ENCODE assay signal across 28 cellular contexts in the genomic region with DNA sequence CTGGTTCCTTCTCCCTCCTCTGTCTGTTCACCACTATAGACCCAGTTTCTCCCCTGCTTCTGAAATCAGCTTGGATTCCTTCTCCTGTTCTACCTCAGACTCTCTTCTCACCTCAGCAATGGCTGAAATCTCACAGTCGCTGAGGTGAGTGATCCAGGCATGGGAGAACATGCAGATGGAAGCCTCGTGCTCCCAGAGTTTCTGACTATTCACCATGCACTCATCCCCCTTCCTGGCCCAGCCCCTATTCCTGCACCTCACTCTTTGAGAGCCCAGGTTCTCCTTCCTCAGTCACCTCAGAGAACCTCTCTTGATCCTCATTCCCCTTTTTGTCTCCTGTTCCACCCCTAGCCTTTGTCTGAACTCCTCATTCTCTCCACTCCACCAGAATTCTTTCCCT.
DNase-seq lines count a peak whose midpoint lies in the region; ATAC-seq and TF ChIP-seq lines count a peak whose summit lies in the region.
"Had no signal": no experiment of that assay in that cellular context is flagged by ENCODE, and none has a peak within 500 bp of the region (broad histone marks: within the 10 kb centered on the region; RNA-seq: fewer than 3 reads in every experiment).

No MANE protein-coding gene starts in this region.

- no peak overlapping the region for H3T11ph ChIP-seq in H9 (ENCODE audit: low read length)

- H3K79me2 ChIP-seq in H9 (ENCODE audit: insufficient read depth, low read length), result no peaks in the 10 kb centered on the region

- H3K14ac ChIP-seq in H9 (ENCODE audit: insufficient read depth, low read length), result no peak overlapping the region

- TF ChIP-seq CTCF in H9 (conservative IDR thresholded peaks at IDR 0.05), result no peak
- TF ChIP-seq CTCF in WTC11 (IDR thresholded peaks at IDR 0.05), result no peak

- H3K36me3 Mint-ChIP-seq in H9 (ENCODE audit: insufficient read depth in 1 of 3, low read depth in 3 of 3) (peaks cover 0 to 3% (median under 1%) of the 10 kb centered on the region in 3 experiments; a peak in 1 of 7 replicates), WTC11 (0 out of 2 replicates have a peak, but pooled peaks cover 3% of the 10 kb centered on the region)
- H3K36me3 Mint-ChIP-seq: activated naive CD8-positive, alpha-beta T cell had no signal

- H4K20me1 ChIP-seq in H9 (ENCODE audit: control insufficient read depth, insufficient read depth, insufficient read length), result no peaks in the 10 kb centered on the region
- H4K20me1 ChIP-seq: BLaER1 had no signal

- no peaks in the 10 kb centered on the region for H3K27me3 Mint-ChIP-seq in H9 (ENCODE audit: low read depth)
- no peaks in the 10 kb centered on the region for H3K27me3 Mint-ChIP-seq in WTC11 (ENCODE audit: low read depth)
- H3K27me3 Mint-ChIP-seq: activated naive CD8-positive, alpha-beta T cell had no signal

- H3K18ac ChIP-seq in H9 (ENCODE audit: insufficient read length, low read depth, low read length), result no peak overlapping the region

- H3K4me3 ChIP-seq in subcutaneous abdominal adipose tissue (ENCODE audit: low read depth in 1 of 5, low read length in 5 of 5), result no peak overlapping the region
- H3K4me3 ChIP-seq: BLaER1, cardiac muscle cell, esophagus squamous epithelium, heart left ventricle, MG63, spleen, thoracic aorta had no signal

- WGBS in H9 (ENCODE audit: extremely low coverage, insufficient read length, low lambda C conversion rate), result no CpG with 5 or more reads among the region's 2 CpGs

- no peak overlapping the region for H2AFZ ChIP-seq in H9 (ENCODE audit: low read length)

- no peak overlapping the region for H3K4ac ChIP-seq in H9 (ENCODE audit: low read depth, low read length)

- no peak overlapping the region for H4K91ac ChIP-seq in H9 (ENCODE audit: insufficient read length, low read depth, low read length)

- no peak for DNase-seq in H9
- DNase-seq in WTC11 (ENCODE audit: low spot score), result no peak
- no peak for DNase-seq in epithelial cell of prostate (ENCODE audit: low read depth, low spot score)
- DNase-seq: activated CD4-positive, alpha-beta T cell treated with anti-CD3 and anti-CD28 coated beads, Interleukin-2, amount 10 ng/mL, durations not matched to agents 7 days and 5 days; activated effector memory CD4-positive, alpha-beta T cell treated with anti-CD3 and anti-CD28 coated beads, Interleukin-2, amount 50 U/mL, for 16 hours; activated T-cell treated with anti-CD3 and anti-CD28 coated beads, Interleukin-2, amount 50 U/mL, for 1 hour; esophagus squamous epithelium; foreskin melanocyte; GOT3; heart left ventricle; KBM-7; MG63; NCI-H1105; NCI-H187 treated with DMSO at 0.1 percent for 48 hours; NCI-H2171; right cardiac atrium; RPMI8226; spleen; stimulated activated CD4-positive, alpha-beta T cell treated with anti-CD3 and anti-CD28 coated beads, Interleukin-2, amount 100 ng/mL, for 24 hours; stimulated activated naive CD8-positive, alpha-beta T cell treated with anti-CD3 and anti-CD28 coated beads, Interleukin-15, Interleukin-2, amounts not matched to agents 100 U/mL and 50 U/mL, for 24 hours had no signal

- no peak overlapping the region for H3K27ac ChIP-seq in H9 (ENCODE audit: insufficient read length, low read depth, low read length)
- peak overlapping the region; percentile 93 for H3K27ac ChIP-seq in epithelial cell of prostate
- peak overlapping the region; percentile 84 for H3K27ac ChIP-seq in subcutaneous abdominal adipose tissue (ENCODE audit: low read depth, low read length)
- H3K27ac ChIP-seq: BLaER1, spleen, thoracic aorta had no signal

- no peak overlapping the region for H2BK12ac ChIP-seq in H9 (ENCODE audit: insufficient read length, low read depth, low read length)

- H2BK20ac ChIP-seq in H9 (ENCODE audit: low read depth, low read length, poor library complexity, severe bottlenecking), result no peak overlapping the region

- H2BK15ac ChIP-seq in H9 (ENCODE audit: low read depth, low read length), result no peak overlapping the region

- CTCF ChIA-PET in WTC11 (lab: Charles Lee), result no interaction called here

- H3K27me3 ChIP-seq in H9 (ENCODE audit: insufficient read depth, low read length), result no peaks in the 10 kb centered on the region
- no peaks in the 10 kb centered on the region for H3K27me3 ChIP-seq in subcutaneous abdominal adipose tissue (ENCODE audit: control insufficient read depth in 5 of 5, insufficient read depth in 4 of 5, low read length in 5 of 5)
- H3K27me3 ChIP-seq: BLaER1, cardiac muscle cell, esophagus squamous epithelium, heart left ventricle, MG63, spleen had no signal

- no peak overlapping the region for H2AK5ac ChIP-seq in H9 (ENCODE audit: insufficient read length, low read length)

- H3K9me3 Mint-ChIP-seq in H9, result no peaks in the 10 kb centered on the region
- no peaks in the 10 kb centered on the region for H3K9me3 Mint-ChIP-seq in WTC11

- ATAC-seq in WTC11 (no peak), HG02588 (IDR thresholded peaks at IDR 0.05; ENCODE audit: unreplicated experiment) (no peak), GM18858 (IDR thresholded peaks at IDR 0.05; ENCODE audit: unreplicated experiment) (no peak), GM18867 (IDR thresholded peaks at IDR 0.05; ENCODE audit: unreplicated experiment) (no peak)
- ATAC-seq: heart left ventricle; right cardiac atrium; stimulated activated naive CD8-positive, alpha-beta T cell treated with anti-CD3 and anti-CD28 coated beads, Interleukin-15, Interleukin-2, amounts not matched to agents 100 U/mL and 50 U/mL, for 24 hours had no signal

- POLR2A ChIA-PET in WTC11 (lab: Charles Lee), result no interaction called here

- H3K27ac Mint-ChIP-seq in H9 (peak overlapping the region in 2 of 3 experiments; percentile 32 to 82; a peak in 3 of 7 replicates), WTC11 (peak overlapping the region; percentile 12)
- H3K27ac Mint-ChIP-seq: activated CD4-positive, alpha-beta T cell treated with anti-CD3 and anti-CD28 coated beads, Interleukin-2, amount 10 ng/mL, durations not matched to agents 7 days and 5 days; activated naive CD8-positive, alpha-beta T cell had no signal

- no peak overlapping the region for H4K5ac ChIP-seq in H9 (ENCODE audit: insufficient read length, low read depth, low read length)

- H2BK5ac ChIP-seq in H9 (ENCODE audit: insufficient read length, low read length), result no peak overlapping the region

- no peak overlapping the region for H3K23ac ChIP-seq in H9 (ENCODE audit: insufficient read length, low read depth, low read length)

- H3K36me3 ChIP-seq in subcutaneous abdominal adipose tissue (ENCODE audit: control insufficient read depth in 5 of 5, insufficient read depth in 5 of 5, low read length in 5 of 5), result peaks cover 6 to 59% (median 21%) of the 10 kb centered on the region in 5 donors
- H3K36me3 ChIP-seq: BLaER1, esophagus squamous epithelium had no signal

- H3K4me1 ChIP-seq in H9 (ENCODE audit: insufficient read depth, low read length) (no peaks in the 10 kb centered on the region), subcutaneous abdominal adipose tissue (ENCODE audit: control insufficient read depth in 5 of 5, insufficient read depth in 5 of 5, low read length in 5 of 5) (peaks cover 0 to 20% (median 12%) of the 10 kb centered on the region in 5 donors)

- no peak overlapping the region for H2BK120ac ChIP-seq in H9 (ENCODE audit: low read depth, low read length, poor library complexity, severe bottlenecking)

- H3K4me2 ChIP-seq in H9 (ENCODE audit: insufficient read depth, insufficient read length, low read length), result no peak overlapping the region
- H3K4me2 ChIP-seq: BLaER1 had no signal

- H3K9me3 ChIP-seq in H9 (ENCODE audit: control insufficient read depth, low read depth, low read length) (no peaks in the 10 kb centered on the region), subcutaneous abdominal adipose tissue (ENCODE audit: control insufficient read depth in 5 of 5, low read length in 5 of 5) (no peaks in the 10 kb centered on the region)
- H3K9me3 ChIP-seq: BLaER1, esophagus squamous epithelium, heart left ventricle, MG63, spleen, thoracic aorta had no signal

- H3K4me1 Mint-ChIP-seq in H9, result peaks cover 8 to 11% of the 10 kb centered on the region in 2 experiments
- H3K4me1 Mint-ChIP-seq in WTC11, result no peaks in the 10 kb centered on the region; the same call in 1 of the 2 replicates

- H4K8ac ChIP-seq in H9 (replicated peaks; ENCODE audit: insufficient read length, low read depth, low read length), result no peak overlapping the region

- H3K23me2 ChIP-seq in H9 (ENCODE audit: insufficient read length, low read depth, low read length, poor library complexity, severe bottlenecking), result no peaks in the 10 kb centered on the region

- no peak overlapping the region for H3K9ac ChIP-seq in H9 (ENCODE audit: extremely low read depth, insufficient read length, low read length)
- no peak overlapping the region for H3K9ac ChIP-seq in subcutaneous abdominal adipose tissue (ENCODE audit: low read length in 5 of 5)
- H3K9ac ChIP-seq: BLaER1 had no signal

- H3K56ac ChIP-seq in H9 (ENCODE audit: insufficient read length, low read depth, low read length), result no peak overlapping the region

- H3K4me3 Mint-ChIP-seq in H9, result no peak overlapping the region
- no peak overlapping the region for H3K4me3 Mint-ChIP-seq in WTC11
- H3K4me3 Mint-ChIP-seq: activated CD4-positive, alpha-beta T cell treated with anti-CD3 and anti-CD28 coated beads, Interleukin-2, amount 10 ng/mL, durations not matched to agents 7 days and 5 days; activated naive CD8-positive, alpha-beta T cell had no signal

- H3K79me1 ChIP-seq in H9 (ENCODE audit: insufficient read depth, low read depth, low read length, poor library complexity, severe bottlenecking), result no peaks in the 10 kb centered on the region

TF ChIP-seq in WTC11, 78 proteins besides CTCF, POLR2A, EP300 and RAD21 (continues in another document):
- no peak for TF ChIP-seq JAZF1 (CRISPR knock-in tag; IDR thresholded peaks at IDR 0.05)
- TF ChIP-seq ZNF263 (CRISPR knock-in tag; IDR thresholded peaks at IDR 0.05; ENCODE audit: low read depth), result no peak
- no peak for TF ChIP-seq FOXK1 (CRISPR knock-in tag; IDR thresholded peaks at IDR 0.05)
